1 cellular context compared by ENCODE assay signal in the genomic region with DNA sequence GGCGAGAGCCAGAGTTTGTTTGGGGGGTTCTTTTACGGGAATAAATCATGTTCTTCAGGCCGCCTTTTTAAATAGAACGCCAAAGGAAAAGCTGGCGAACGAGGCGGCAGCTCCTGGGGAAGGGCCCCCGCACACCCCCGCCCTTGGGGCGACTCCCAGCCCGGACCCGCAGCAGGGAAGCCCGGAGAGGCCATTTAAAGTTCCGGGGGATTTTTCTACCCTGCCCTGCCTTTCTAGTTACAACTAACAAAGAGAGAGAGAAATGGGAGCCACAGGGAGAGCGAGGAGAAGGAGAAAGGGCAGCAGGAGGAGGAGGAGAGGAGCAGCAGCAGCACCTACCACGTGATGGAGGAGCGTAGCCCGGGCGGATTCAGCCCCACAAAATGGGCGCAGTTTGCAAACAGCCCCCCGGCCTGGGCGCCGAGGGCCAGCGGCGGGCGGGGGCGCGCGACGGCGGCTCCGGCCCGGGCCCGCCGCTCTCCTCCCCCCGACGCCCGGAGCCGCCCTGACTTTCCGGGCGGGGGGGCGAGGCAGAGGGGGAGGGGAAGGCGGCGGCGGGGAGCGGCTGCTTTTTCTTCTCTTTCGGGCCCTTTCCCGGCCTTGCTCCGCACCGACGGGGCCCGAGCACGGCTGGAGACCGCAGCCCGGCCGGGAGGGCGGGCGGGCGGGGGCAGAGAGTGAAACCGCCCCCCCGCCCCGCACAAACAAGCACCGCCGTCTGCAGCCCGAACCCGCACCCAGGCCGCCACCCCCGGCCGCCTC.
TF ChIP-seq lines count a peak whose summit lies in the region.

No MANE protein-coding gene starts in this region.

TF ChIP-seq in IMR-90, 13 proteins besides CTCF, POLR2A, EP300 and RAD21:
- TF ChIP-seq, protein P1, sequence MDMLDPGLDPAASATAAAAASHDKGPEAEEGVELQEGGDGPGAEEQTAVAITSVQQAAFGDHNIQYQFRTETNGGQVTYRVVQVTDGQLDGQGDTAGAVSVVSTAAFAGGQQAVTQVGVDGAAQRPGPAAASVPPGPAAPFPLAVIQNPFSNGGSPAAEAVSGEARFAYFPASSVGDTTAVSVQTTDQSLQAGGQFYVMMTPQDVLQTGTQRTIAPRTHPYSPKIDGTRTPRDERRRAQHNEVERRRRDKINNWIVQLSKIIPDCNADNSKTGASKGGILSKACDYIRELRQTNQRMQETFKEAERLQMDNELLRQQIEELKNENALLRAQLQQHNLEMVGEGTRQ (IDR thresholded peaks at IDR 0.05; ENCODE audit: low read depth, low read length) = peak; percentile 84
- TF ChIP-seq RFX5 (IDR thresholded peaks at IDR 0.05; ENCODE audit: low read depth, low read length) = no peak
- peak; percentile 47; the same call in 1 of the 2 replicates for TF ChIP-seq MXI1 (IDR thresholded peaks at IDR 0.05; ENCODE audit: borderline replicate concordance, low read depth, low read length)
TF ChIP-seq in IMR-90: peak in this region for 2.
